ENCODE assay signal across 17 cellular contexts in the genomic region with DNA sequence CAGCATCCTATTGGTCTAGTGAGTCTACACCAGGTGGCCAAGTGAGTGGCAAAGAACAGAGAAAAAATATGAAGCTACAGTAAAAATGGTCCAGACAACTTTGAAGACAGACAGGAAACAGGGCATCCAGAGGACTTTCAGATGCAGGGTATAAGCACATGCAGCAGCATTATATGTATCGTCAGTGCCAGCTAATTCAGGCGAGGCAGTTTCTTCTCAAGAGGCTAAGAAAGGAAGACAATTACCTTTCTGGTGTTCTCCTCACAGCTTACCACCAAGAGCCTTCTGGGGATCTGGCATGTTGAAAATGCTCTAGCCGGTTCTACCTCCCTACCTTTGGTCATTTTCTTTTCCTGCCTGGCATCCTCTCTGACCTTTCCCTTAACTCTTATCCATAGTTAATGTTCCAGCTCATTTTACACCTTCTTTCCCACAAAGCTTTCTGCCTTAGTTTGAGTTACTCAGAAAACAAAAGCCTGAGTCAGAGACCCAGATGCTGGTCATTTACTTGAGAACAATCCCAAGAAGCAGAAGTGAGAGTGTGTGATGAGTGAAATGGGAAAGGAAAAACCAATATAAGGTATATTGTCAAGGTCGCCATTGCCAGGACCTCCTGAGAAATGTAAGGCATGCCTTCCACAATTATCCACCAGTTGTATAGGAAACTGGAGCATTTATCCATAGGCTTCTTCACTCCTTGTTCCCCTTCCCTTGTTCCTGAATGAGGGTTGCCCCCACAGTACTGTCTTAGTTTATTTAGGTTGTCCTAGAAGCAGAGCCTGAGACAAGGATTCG.
DNase-seq lines count a peak whose midpoint lies in the region; ATAC-seq lines count a peak whose summit lies in the region.
"Had no signal": no experiment of that assay in that cellular context is flagged by ENCODE, and none has a peak within 500 bp of the region (broad histone marks: within the 10 kb centered on the region; RNA-seq: fewer than 3 reads in every experiment).

No MANE protein-coding gene starts in this region.

- H3K27me3 ChIP-seq in H7 (ENCODE audit: control insufficient read depth, insufficient read depth, low read length): no peaks in the 10 kb centered on the region; the same call in 1 of the 2 replicates
- H3K27me3 ChIP-seq: gastrocnemius medialis, MG63 had no signal

- peak; percentile 51 for DNase-seq in glomerular visceral epithelial cell (ENCODE audit: extremely low spot score)
- no peak for DNase-seq in H7
- no peak for DNase-seq in DMS79 treated with DMSO at 0.1 percent for 48 hours (lab: John Stamatoyannopoulos, UW)
- no peak for DNase-seq in NCI-H345 treated with DMSO at 0.1 percent for 48 hours (lab: John Stamatoyannopoulos, UW; ENCODE audit: unreplicated experiment)
- DNase-seq in stimulated activated CD8-positive, alpha-beta memory T cell treated with anti-CD3 and anti-CD28 coated beads, Interleukin-4, amount 100 ng/mL, for 48 hours: no peak
- DNase-seq: activated effector memory CD4-positive, alpha-beta T cell treated with Interleukin-2 at 50 U/mL for 16 hours; gastrocnemius medialis; MG63; NCI-H524 treated with DMSO at 0.1 percent for 48 hours; occipital lobe; SK-N-SH; stimulated activated CD4-positive, alpha-beta T cell treated with anti-CD3 and anti-CD28 coated beads, Interleukin-2, amount 100 ng/mL, for 24 hours had no signal

- no peaks in the 10 kb centered on the region for H3K36me3 ChIP-seq in H7 (replicated peaks; ENCODE audit: control insufficient read depth, insufficient read depth, low read length)
- H3K36me3 ChIP-seq: BLaER1 treated with 17β-estradiol and CSF1 and Interleukin-3, amounts not matched to agents 10 nM and 100 nM; gastrocnemius medialis; MG63 had no signal

- ATAC-seq in GM18517 (IDR thresholded peaks at IDR 0.05; ENCODE audit: unreplicated experiment) (peak; percentile 63), GM21786 (IDR thresholded peaks at IDR 0.05; ENCODE audit: unreplicated experiment) (peak; percentile 64), HG03354 (IDR thresholded peaks at IDR 0.05; ENCODE audit: poor library complexity, severe bottlenecking, unreplicated experiment) (peak; percentile 71)
- ATAC-seq: gastrocnemius medialis had no signal

- H3K4me3 ChIP-seq in H7 (ENCODE audit: insufficient read depth, low read depth, low read length): no peak overlapping the region
- H3K4me3 ChIP-seq: BLaER1 treated with 17β-estradiol and CSF1 and Interleukin-3, amounts not matched to agents 10 nM and 100 nM; gastrocnemius medialis; lung; MG63 had no signal
